Comparison of ENCODE assay signal across 8 cellular contexts in genomic region chr20:35306931-35307517, GRCh38. TPM values are rescaled to one million over a fixed set of nuclear protein-coding genes. Genes with fewer than 3 reads are reported as not detected.
A peak's percentile ranks its signal among the peaks of the same experiment; 100 is the strongest.
DNase-seq lines count a peak whose midpoint lies in the region; ATAC-seq and TF ChIP-seq lines count a peak whose summit lies in the region.

No MANE protein-coding gene starts in this region.

- DNase-seq in activated T-cell treated with anti-CD3 and anti-CD28 coated beads for 48 hours (ENCODE audit: low read depth) (peak; percentile 22), activated T-cell treated with anti-CD3 and anti-CD28 coated beads for 4 hours (no peak), NCI-H1105 treated with DMSO at 0.1 percent for 48 hours (lab: John Stamatoyannopoulos, UW) (peak; percentile 27), WERI-Rb-1 (peak; percentile 82), esophagus squamous epithelium (lab: John Stamatoyannopoulos, UW) (no peak), mesenteric fat pad (ENCODE audit: low spot score) (no peak)

- peaks cover 50 to 84% (median 50%) of the 10 kb centered on the region in 3 donors for H3K4me1 ChIP-seq in esophagus squamous epithelium

- H3K4me3 Mint-ChIP-seq in nephron, result no peak overlapping the region

- H3K36me3 Mint-ChIP-seq in nephron (ENCODE audit: low read depth), result peaks cover 14% of the 10 kb centered on the region

- no peak overlapping the region for H3K27ac ChIP-seq in WERI-Rb-1
- peak overlapping the region; percentile 87 to 90 (median 88) for H3K27ac ChIP-seq in esophagus squamous epithelium

- no peak overlapping the region for H3K27ac Mint-ChIP-seq in nephron

- H3K27me3 ChIP-seq in WERI-Rb-1 (ENCODE audit: insufficient read depth, low read depth, severe bottlenecking) (no peaks in the 10 kb centered on the region), esophagus squamous epithelium (no peaks in the 10 kb centered on the region)

- TF ChIP-seq POLR2A in esophagus squamous epithelium (IDR thresholded peaks at IDR 0.05), result peak in 1 of 4 donors; percentile 29

- WGBS in esophagus squamous epithelium, 2 donors, result 0 to 37% methylated on average over 1 to 3 of the region's 4 CpGs

- TF ChIP-seq CTCF in WERI-Rb-1 (IDR thresholded peaks at IDR 0.05; ENCODE audit: low read depth, low read length) (peak; percentile 99), esophagus squamous epithelium (IDR thresholded peaks at IDR 0.05) (peak in 5 of 6 experiments; percentile 37 to 58 (median 41)), nephron (IDR thresholded peaks at IDR 0.05; ENCODE audit: unreplicated experiment in 3 of 3) (peak; percentile 67 to 77 (median 68))

- H3K4me1 Mint-ChIP-seq in nephron, result no peaks in the 10 kb centered on the region

- H3K27me3 Mint-ChIP-seq in nephron (ENCODE audit: low read depth), result no peaks in the 10 kb centered on the region

- H3K4me3 ChIP-seq in WERI-Rb-1 (ENCODE audit: low read depth, low read length) (no peak overlapping the region), esophagus squamous epithelium (no peak overlapping the region)

- peaks cover 26% of the 10 kb centered on the region for H3K36me3 ChIP-seq in WERI-Rb-1
- H3K36me3 ChIP-seq in esophagus squamous epithelium, result no peaks in the 10 kb centered on the region

- H3K9me3 Mint-ChIP-seq in nephron, result no peaks in the 10 kb centered on the region

- H3K9me3 ChIP-seq in WERI-Rb-1 (ENCODE audit: severe bottlenecking), result no peaks in the 10 kb centered on the region
- no peaks in the 10 kb centered on the region for H3K9me3 ChIP-seq in esophagus squamous epithelium

- intact Hi-C loops in esophagus squamous epithelium (cut with DNase I), result no loop called here

- ATAC-seq in HG02763 (IDR thresholded peaks at IDR 0.05; ENCODE audit: unreplicated experiment), result no peak

RNA-seq across cellular contexts. Expression of gene FAM83C, which starts 14.8 kb away (rescaled TPM):
- total RNA-seq in esophagus squamous epithelium (10 to 100 TPM; 29.5 to 55.3 (median 38.2) TPM), mesenteric fat pad (not detected)

RNA-seq across cellular contexts. Expression of gene EIF6, which starts 22.5 kb away (rescaled TPM):
- total RNA-seq in esophagus squamous epithelium (100 to 1,000 TPM; 176 to 240 (median 198) TPM), mesenteric fat pad (93.1 TPM)

RNA-seq across cellular contexts. Expression of gene MMP24OS, which starts 29.1 kb away (rescaled TPM):
- total RNA-seq in esophagus squamous epithelium (10 to 100 TPM; 12.8 to 21.5 (median 18.7) TPM), mesenteric fat pad (87.6 TPM)

Comparison
In these comparisons a context has a peak if more than half of its experiments do, and no peak if none do; other contexts are left out.
1. DNase-seq: peak in activated T-cell treated with anti-CD3 and anti-CD28 coated beads for 48 hours (single experiment), NCI-H1105 treated with DMSO at 0.1 percent for 48 hours (single experiment) and WERI-Rb-1 (single experiment); none in activated T-cell treated with anti-CD3 and anti-CD28 coated beads for 4 hours (single experiment), esophagus squamous epithelium (single experiment) and mesenteric fat pad (single experiment).
2. CTCF ChIP-seq: peak in every context shown above with its lines; median percentile 99 in WERI-Rb-1; 68 in nephron; 41 in esophagus squamous epithelium.
3. RNA of gene FAM83C, which starts 14.8 kb away (total RNA-seq): 29.5 to 55.3 TPM in esophagus squamous epithelium; not detected in mesenteric fat pad (single experiment); every median in the first group is over 10 times any median in the second.